14 cellular contexts compared by ENCODE assay signal in genomic region chr11:117182551-117182935, GRCh38.
"Had no signal": no experiment of that assay in that cellular context is flagged by ENCODE, and none has a peak within 500 bp of the region (broad histone marks: within the 10 kb centered on the region; RNA-seq: fewer than 3 reads in every experiment).

No MANE protein-coding gene starts in this region.

- H3K27ac Mint-ChIP-seq: activated CD4-positive, alpha-beta T cell treated with anti-CD3 and anti-CD28 coated beads, Interleukin-2, amount 10 ng/mL, durations not matched to agents 24 days and 14 days; progenitor cell of endocrine pancreas; WTC11 had no signal

- H3K4me3 Mint-ChIP-seq: activated CD4-positive, alpha-beta T cell treated with anti-CD3 and anti-CD28 coated beads, Interleukin-2, amount 10 ng/mL, durations not matched to agents 24 days and 14 days; WTC11 had no signal

- H3K9me3 Mint-ChIP-seq: activated CD4-positive, alpha-beta T cell treated with anti-CD3 and anti-CD28 coated beads, Interleukin-2, amount 10 ng/mL, durations not matched to agents 24 days and 14 days; WTC11 had no signal

- ATAC-seq: gastrocnemius medialis; heart right ventricle; left ventricle myocardium superior; stimulated activated naive CD8-positive, alpha-beta T cell treated with anti-CD3 and anti-CD28 coated beads, Interleukin-15, Interleukin-2, amounts not matched to agents 100 U/mL and 50 U/mL, for 24 hours; WTC11 had no signal

- DNase-seq: activated CD4-positive, alpha-beta T cell treated with anti-CD3 and anti-CD28 coated beads, Interleukin-2, amount 10 ng/mL, durations not matched to agents 24 days and 14 days; caudate nucleus; effector memory CD4-positive, alpha-beta T cell; gastrocnemius medialis; heart right ventricle; islet precursor cell; left ventricle myocardium superior; mesendoderm; stimulated activated CD4-positive, alpha-beta T cell treated with anti-CD3 and anti-CD28 coated beads, Interleukin-12 subunit alpha, Interleukin-12 subunit beta, amount 100 ng/mL, for 4 hours; stimulated activated naive CD8-positive, alpha-beta T cell treated with anti-CD3 and anti-CD28 coated beads, Interleukin-15, Interleukin-2, amounts not matched to agents 100 U/mL and 50 U/mL, for 24 hours; T-helper 1 cell; uterus had no signal

- H3K27me3 Mint-ChIP-seq: activated CD4-positive, alpha-beta T cell treated with anti-CD3 and anti-CD28 coated beads, Interleukin-2, amount 10 ng/mL, durations not matched to agents 24 days and 14 days; progenitor cell of endocrine pancreas had no signal
